11 cellular contexts compared by ENCODE assay signal in the genomic region with DNA sequence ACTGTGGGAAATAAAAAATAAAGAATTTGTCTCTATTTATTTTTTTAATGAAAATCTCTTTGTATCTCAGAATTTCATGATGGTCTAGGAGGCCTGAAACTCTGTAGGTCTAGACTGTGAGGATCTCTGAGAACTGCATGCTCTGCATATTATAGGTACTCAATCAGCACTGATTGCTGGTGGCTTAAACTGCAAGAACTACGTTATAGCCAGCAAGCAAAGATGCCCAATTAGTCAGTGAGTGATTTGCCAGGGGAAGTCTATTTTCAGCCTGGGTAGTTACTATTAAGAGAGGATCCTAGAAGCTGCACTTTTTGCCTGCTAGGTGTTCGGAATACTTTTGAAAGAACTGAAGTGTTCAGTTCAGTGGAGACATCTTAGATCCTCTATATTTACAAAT.
"Had no signal": no experiment of that assay in that cellular context is flagged by ENCODE, and none has a peak within 500 bp of the region (broad histone marks: within the 10 kb centered on the region; RNA-seq: fewer than 3 reads in every experiment).

No MANE protein-coding gene starts in this region.

- H3K4me3 ChIP-seq: dorsolateral prefrontal cortex, lower lobe of right lung had no signal

- H3K27me3 ChIP-seq: dorsolateral prefrontal cortex had no signal

- H3K79me2 ChIP-seq: parathyroid adenoma had no signal

- H3K36me3 ChIP-seq: lower lobe of right lung, WERI-Rb-1 had no signal

- H3K9ac ChIP-seq: parathyroid adenoma had no signal

- DNase-seq: activated CD4-positive, alpha-beta T cell treated with anti-CD3 and anti-CD28 coated beads for 4 hours; activated CD8-positive, alpha-beta T cell treated with anti-CD3 and anti-CD28 coated beads, Interleukin-2, amount 10 ng/mL, durations not matched to agents 7 days and 5 days; activated naive CD4-positive, alpha-beta T cell treated with anti-CD3 and anti-CD28 coated beads for 36 hours; dorsolateral prefrontal cortex; kidney; lower lobe of right lung; retina; small intestine; T-cell; WERI-Rb-1 had no signal

- H3K27ac ChIP-seq: dorsolateral prefrontal cortex, lower lobe of right lung, parathyroid adenoma, WERI-Rb-1 had no signal

- ATAC-seq: activated CD8-positive, alpha-beta T cell treated with anti-CD3 and anti-CD28 coated beads, Interleukin-2, amount 10 ng/mL, durations not matched to agents 7 days and 5 days; lower lobe of right lung; T-cell had no signal

- H3K4me1 ChIP-seq: lower lobe of right lung, parathyroid adenoma had no signal

- H2AFZ ChIP-seq: parathyroid adenoma had no signal
